Comparison of ENCODE assay signal across 19 cellular contexts in the genomic region with DNA sequence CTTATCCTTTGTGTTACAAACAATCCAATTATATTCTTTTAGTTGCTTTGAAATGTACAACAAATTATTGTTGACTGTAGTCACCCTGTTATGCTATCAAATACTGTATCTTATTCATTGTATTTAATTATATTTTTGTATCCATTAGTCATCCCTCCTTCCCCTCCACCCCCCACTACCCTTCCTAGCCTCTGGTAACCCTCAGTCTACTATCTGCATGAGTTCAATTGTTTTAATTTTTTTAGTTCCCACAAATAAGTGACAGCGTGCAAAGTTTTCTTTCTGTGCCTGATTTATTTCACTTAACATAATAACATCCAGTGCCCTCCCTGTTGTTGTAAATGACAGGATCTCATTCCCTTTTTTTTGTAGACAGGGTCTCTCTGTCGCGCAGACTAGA. TPM values are rescaled to one million over a fixed set of nuclear protein-coding genes. Genes with fewer than 3 reads are reported as not detected.
DNase-seq lines count a peak whose midpoint lies in the region; ATAC-seq and TF ChIP-seq lines count a peak whose summit lies in the region.
"Had no signal": no experiment of that assay in that cellular context is flagged by ENCODE, and none has a peak within 500 bp of the region (broad histone marks: within the 10 kb centered on the region; RNA-seq: fewer than 3 reads in every experiment).

No MANE protein-coding gene starts in this region.

- peaks cover 65% of the 10 kb centered on the region for H3K4me1 Mint-ChIP-seq in activated T-cell treated with anti-CD3 and anti-CD28 coated beads, Interleukin-2, amount 50 U/mL, for 72 hours (ENCODE audit: low read depth)
- peaks cover 33% of the 10 kb centered on the region for H3K4me1 Mint-ChIP-seq in endothelial cell (ENCODE audit: unreplicated experiment)

- DNase-seq in activated T-cell treated with anti-CD3 and anti-CD28 coated beads, Interleukin-2, amount 50 U/mL, for 72 hours, result no peak
- DNase-seq in activated T-cell treated with anti-CD3 and anti-CD28 coated beads for 4 hours (no peak), NB4 (ENCODE audit: low read depth) (no peak), endothelial cell (ENCODE audit: low spot score) (no peak), sigmoid colon (no peak), NCI-H82 treated with DMSO at 0.1 percent for 48 hours (lab: John Stamatoyannopoulos, UW; ENCODE audit: unreplicated experiment) (no peak), mesenteric fat pad (ENCODE audit: low spot score) (no peak)
- DNase-seq: activated CD4-positive, alpha-beta T cell treated with anti-CD3 and anti-CD28 coated beads for 48 hours; activated CD8-positive, alpha-beta memory T cell treated with anti-CD3 and anti-CD28 coated beads, Interleukin-2, amount 50 U/mL, for 48 hours; islet precursor cell; mammary epithelial cell; NCI-H1105; NCI-H2107; NCI-H69; retina; uterus had no signal

- H3K4me3 ChIP-seq in NB4 (ENCODE audit: low read depth, low read length) (peak overlapping the region; percentile 47), sigmoid colon (no peak overlapping the region)
- H3K4me3 ChIP-seq: uterus had no signal

- H3K36me3 Mint-ChIP-seq in activated T-cell treated with anti-CD3 and anti-CD28 coated beads, Interleukin-2, amount 50 U/mL, for 72 hours (ENCODE audit: insufficient read depth in 2 of 2), result peaks cover 19 to 45% of the 10 kb centered on the region in 2 donors
- peaks cover 19% of the 10 kb centered on the region for H3K36me3 Mint-ChIP-seq in endothelial cell (ENCODE audit: low read depth, unreplicated experiment)

- no peak for TF ChIP-seq CTCF in NB4 (IDR thresholded peaks at IDR 0.05; ENCODE audit: low read depth, low read length)
- TF ChIP-seq CTCF in endothelial cell (IDR thresholded peaks at IDR 0.05; ENCODE audit: unreplicated experiment), result no peak
- TF ChIP-seq CTCF in sigmoid colon (IDR thresholded peaks at IDR 0.05), result no peak

- peak overlapping the region; percentile 21 to 53 for H3K4me3 Mint-ChIP-seq in activated T-cell treated with anti-CD3 and anti-CD28 coated beads, Interleukin-2, amount 50 U/mL, for 72 hours
- no peak overlapping the region for H3K4me3 Mint-ChIP-seq in endothelial cell (ENCODE audit: unreplicated experiment)

- intact Hi-C loops in sigmoid colon (cut with DNase I), result no loop called here

- no peak for ATAC-seq in activated T-cell treated with anti-CD3 and anti-CD28 coated beads, Interleukin-2, amount 50 U/mL, for 72 hours (replicated peaks in 1 of 2)
- ATAC-seq in HG03342 (IDR thresholded peaks at IDR 0.05; ENCODE audit: unreplicated experiment), result no peak
- ATAC-seq: activated naive CD4-positive, alpha-beta T cell treated with anti-CD3 and anti-CD28 coated beads, Interleukin-2, amount 50 U/mL, for 72 hours; Panc1 had no signal

- peak overlapping the region; percentile 85 for H3K27ac Mint-ChIP-seq in activated T-cell treated with anti-CD3 and anti-CD28 coated beads, Interleukin-2, amount 50 U/mL, for 72 hours
- H3K27ac Mint-ChIP-seq in endothelial cell (ENCODE audit: unreplicated experiment), result peak overlapping the region; percentile 72

- H3K27me3 Mint-ChIP-seq in activated T-cell treated with anti-CD3 and anti-CD28 coated beads, Interleukin-2, amount 50 U/mL, for 72 hours (ENCODE audit: low read depth), result no peaks in the 10 kb centered on the region
- H3K27me3 Mint-ChIP-seq in endothelial cell (ENCODE audit: unreplicated experiment), result peaks cover 17% of the 10 kb centered on the region

- H3K4me1 ChIP-seq in sigmoid colon, result peaks cover 0 to 57% (median 43%) of the 10 kb centered on the region in 4 donors

- TF ChIP-seq POLR2A in NB4 (IDR thresholded peaks at IDR 0.05; ENCODE audit: extremely low read depth, insufficient read length), result no peak
- no peak for TF ChIP-seq POLR2A in sigmoid colon (IDR thresholded peaks at IDR 0.05)

- peaks cover 2 to 3% of the 10 kb centered on the region in 2 donors for H3K9me3 Mint-ChIP-seq in activated T-cell treated with anti-CD3 and anti-CD28 coated beads, Interleukin-2, amount 50 U/mL, for 72 hours
- H3K9me3 Mint-ChIP-seq in endothelial cell (ENCODE audit: unreplicated experiment), result no peaks in the 10 kb centered on the region

- H3K27ac ChIP-seq in sigmoid colon, result peak overlapping the region in 3 of 4 donors; percentile 42 to 92 (median 54)

- no peaks in the 10 kb centered on the region for H3K9me3 ChIP-seq in sigmoid colon
- H3K9me3 ChIP-seq: uterus had no signal

- 91 to 95% methylated on average over 3 of the region's 3 CpGs for WGBS in sigmoid colon, 2 donors

- TF ChIP-seq EP300 in sigmoid colon (IDR thresholded peaks at IDR 0.05), result no peak

- no peaks in the 10 kb centered on the region for H3K27me3 ChIP-seq in sigmoid colon
- H3K27me3 ChIP-seq: uterus had no signal

- no peaks in the 10 kb centered on the region for H3K36me3 ChIP-seq in sigmoid colon
- H3K36me3 ChIP-seq: uterus had no signal

RNA-seq across cellular contexts. Expression of gene SAE1, which starts 4.5 kb away (rescaled TPM):
- 100 to 1,000 TPM; 232 to 254 TPM for total RNA-seq in activated T-cell treated with anti-CD3 and anti-CD28 coated beads, Interleukin-2, amount 50 U/mL, for 72 hours
- total RNA-seq in endothelial cell (ENCODE audit: unreplicated experiment) (134 TPM), sigmoid colon (100 to 1,000 TPM; 109 to 191 (median 161) TPM), mesenteric fat pad (59.3 TPM)
- polyA plus RNA-seq in sigmoid colon, result 10 to 100 TPM; 50.5 to 82.6 (median 57.3) TPM

RNA-seq across cellular contexts. Expression of gene ZC3H4, which starts 21.6 kb away (rescaled TPM):
- total RNA-seq in activated T-cell treated with anti-CD3 and anti-CD28 coated beads, Interleukin-2, amount 50 U/mL, for 72 hours, result 10 to 100 TPM; 76.0 to 84.0 TPM
- total RNA-seq in endothelial cell (ENCODE audit: unreplicated experiment) (56.7 TPM), sigmoid colon (10 to 100 TPM; 19.3 to 25.3 (median 21.8) TPM), mesenteric fat pad (30.2 TPM)
- polyA plus RNA-seq in sigmoid colon, result 10 to 100 TPM in 1 of 3 donors, 1 to 10 TPM in 2; 5.4 to 21.9 (median 6.7) TPM
